19 cellular contexts compared by ENCODE assay signal in genomic region chr15:47367991-47368390, GRCh38.
DNase-seq lines count a peak whose midpoint lies in the region; ATAC-seq, FAIRE-seq and TF ChIP-seq lines count a peak whose summit lies in the region.
"Had no signal": no experiment of that assay in that cellular context is flagged by ENCODE, and none has a peak within 500 bp of the region (broad histone marks: within the 10 kb centered on the region; RNA-seq: fewer than 3 reads in every experiment).

No MANE protein-coding gene starts in this region.

- peak; percentile 35 for FAIRE-seq in endothelial cell of umbilical vein (lab: Jason Lieb, UNC)
- FAIRE-seq: A549, GM12878, H1, HepG2 had no signal

- H3K4me3 ChIP-seq in endothelial cell of umbilical vein (replicated peaks in 1 of 3; ENCODE audit: insufficient read depth in 1 of 3, low read depth in 1 of 3, low read length in 3 of 3), result no peak overlapping the region
- H3K4me3 ChIP-seq: A549, BLaER1, GM12878 had no signal

- dilution Hi-C loops in endothelial cell of umbilical vein (cut with MboI; ENCODE audit: extremely low pct_ligation_motif_present, low sequenced_read_pairs), result no loop called here

- H3K27ac ChIP-seq in endothelial cell of umbilical vein (ENCODE audit: insufficient read depth, low read depth, low read length), result no peak overlapping the region
- H3K27ac ChIP-seq: 22Rv1, A549, BLaER1 had no signal

- intact Hi-C loops in endothelial cell of umbilical vein (cut with micrococcal nuclease), result no loop called here

- H3K4me2 ChIP-seq in endothelial cell of umbilical vein (ENCODE audit: insufficient read depth, low read length), result no peak overlapping the region
- H3K4me2 ChIP-seq: A549, BLaER1 had no signal

- ATAC-seq in GM21360 (IDR thresholded peaks at IDR 0.05; ENCODE audit: unreplicated experiment), result no peak
- ATAC-seq: A549, GM12878, HepG2 had no signal

- no peaks in the 10 kb centered on the region for H4K20me1 ChIP-seq in endothelial cell of umbilical vein (replicated peaks; ENCODE audit: control insufficient read depth, extremely low read depth, insufficient read depth, low read length)
- H4K20me1 ChIP-seq: BLaER1 had no signal

- H3K9me1 ChIP-seq in endothelial cell of umbilical vein (replicated peaks; ENCODE audit: control insufficient read depth, extremely low read depth, insufficient read depth, low read length), result no peaks in the 10 kb centered on the region

- TF ChIP-seq POLR2A in endothelial cell of umbilical vein (IDR thresholded peaks at IDR 0.05; ENCODE audit: low read depth, low read length), result no peak

- H3K4me1 ChIP-seq in endothelial cell of umbilical vein (ENCODE audit: control insufficient read depth, extremely low read depth, insufficient read depth, low read length), result peaks cover 3% of the 10 kb centered on the region
- H3K4me1 ChIP-seq: A549 had no signal

- POLR2A ChIA-PET in endothelial cell of umbilical vein (lab: Charles Lee), result interaction anchor here (0.7 kb wide), 1 partner anchor 556 kb away, joined by 3 read pairs; no protein-coding TSS in a partner anchor

- TF ChIP-seq CTCF in endothelial cell of umbilical vein (IDR thresholded peaks at IDR 0.05; ENCODE audit: extremely low read depth in 1 of 2, insufficient read depth in 1 of 2, low read depth in 1 of 2, low read length in 2 of 2), result no peak

- no peaks in the 10 kb centered on the region for H3K9me3 ChIP-seq in endothelial cell of umbilical vein (replicated peaks; ENCODE audit: control insufficient read depth, insufficient read depth, low read length)
- H3K9me3 ChIP-seq: A549, BLaER1 had no signal

- no peaks in the 10 kb centered on the region for H3K36me3 ChIP-seq in endothelial cell of umbilical vein (ENCODE audit: control insufficient read depth in 2 of 2, extremely low read depth in 1 of 2, insufficient read depth in 2 of 2, low read length in 2 of 2)
- H3K36me3 ChIP-seq: BLaER1 had no signal

- H3K27me3 ChIP-seq in endothelial cell of umbilical vein (ENCODE audit: control insufficient read depth in 2 of 2, insufficient read depth in 2 of 2, low read length in 2 of 2), result no peaks in the 10 kb centered on the region
- H3K27me3 ChIP-seq: BLaER1 had no signal

- no peak overlapping the region for H2AFZ ChIP-seq in endothelial cell of umbilical vein (ENCODE audit: low read depth, low read length)

- no peak overlapping the region for H3K9ac ChIP-seq in endothelial cell of umbilical vein (replicated peaks; ENCODE audit: extremely low read depth, insufficient read depth, low read length)
- H3K9ac ChIP-seq: BLaER1 had no signal

- CTCF ChIA-PET in endothelial cell of umbilical vein (lab: Charles Lee), result interaction anchor here (1.1 to 1.4 kb wide), 2 partner anchors 8 to 20 kb away, joined by 3 to 4 read pairs; no protein-coding TSS in a partner anchor

- BruUV-seq in endothelial cell of umbilical vein (replicated peaks; lab: Mats Ljungman, UMichigan), result no TSS peak

- DNase-seq in DMS79 treated with DMSO at 0.1 percent for 48 hours (lab: John Stamatoyannopoulos, UW) (peak; percentile 40), DMS79 (lab: John Stamatoyannopoulos, UW) (no peak), NCI-H69 (lab: John Stamatoyannopoulos, UW) (peak; percentile 26), endothelial cell of umbilical vein (ENCODE audit: low read depth, low spot score) (no peak), NCI-H2227 (lab: John Stamatoyannopoulos, UW; ENCODE audit: unreplicated experiment) (no peak), NCI-H524 treated with DMSO at 0.1 percent for 48 hours (lab: John Stamatoyannopoulos, UW) (no peak)
- no peak for DNase-seq in stimulated activated CD4-positive, alpha-beta T cell treated with anti-CD3 and anti-CD28 coated beads, Interleukin-4, amount 100 ng/mL, for 1 hour
- DNase-seq: CD4-positive, alpha-beta memory T cell; DMS153; DND-41; EL; H9 had no signal

- H3K79me2 ChIP-seq in endothelial cell of umbilical vein (ENCODE audit: control insufficient read depth, insufficient read depth, low read length), result no peaks in the 10 kb centered on the region

TF ChIP-seq in endothelial cell of umbilical vein, 7 proteins besides CTCF, POLR2A, EP300 and RAD21:
- TF ChIP-seq EZH2 (IDR thresholded peaks at IDR 0.05; ENCODE audit: borderline replicate concordance, low read depth, low read length, severe bottlenecking) (no peak), POLR2AphosphoS5 (IDR thresholded peaks at IDR 0.05; ENCODE audit: insufficient read depth, low read depth, low read length) (no peak), MYC (IDR thresholded peaks at IDR 0.05; ENCODE audit: low read depth, low read length) (no peak), GATA2 (IDR thresholded peaks at IDR 0.05; ENCODE audit: insufficient read depth, insufficient read length, low read depth, low read length) (no peak), FOS (IDR thresholded peaks at IDR 0.05; ENCODE audit: borderline replicate concordance, insufficient read depth, low read length) (no peak), JUN (IDR thresholded peaks at IDR 0.05; ENCODE audit: borderline replicate concordance, insufficient read depth, insufficient read length, low read depth) (no peak)
- TF ChIP-seq, protein P1, sequence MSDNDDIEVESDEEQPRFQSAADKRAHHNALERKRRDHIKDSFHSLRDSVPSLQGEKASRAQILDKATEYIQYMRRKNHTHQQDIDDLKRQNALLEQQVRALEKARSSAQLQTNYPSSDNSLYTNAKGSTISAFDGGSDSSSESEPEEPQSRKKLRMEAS (IDR thresholded peaks at IDR 0.05; ENCODE audit: insufficient read depth, insufficient read length), result no peak
TF ChIP-seq in endothelial cell of umbilical vein: peak in this region for 0.

Comparison
In these comparisons a context has a peak if more than half of its experiments do, and no peak if none do; other contexts are left out.
1. DNase-seq: peak in DMS79 treated with DMSO at 0.1 percent for 48 hours (single experiment) and NCI-H69 (single experiment); none in DMS79 (single experiment), endothelial cell of umbilical vein (single experiment), stimulated activated CD4-positive, alpha-beta T cell treated with anti-CD3 and anti-CD28 coated beads, Interleukin-4, amount 100 ng/mL, for 1 hour (single experiment), NCI-H2227 (single experiment) and NCI-H524 treated with DMSO at 0.1 percent for 48 hours (single experiment).